8 cellular contexts compared by ENCODE assay signal in genomic region chr1:235952950-235953615, GRCh38.
DNase-seq lines count a peak whose midpoint lies in the region; ATAC-seq and TF ChIP-seq lines count a peak whose summit lies in the region.

No MANE protein-coding gene starts in this region.

- peaks cover 38% of the 10 kb centered on the region for H3K4me1 Mint-ChIP-seq in activated T-cell treated with anti-CD3 and anti-CD28 coated beads, Interleukin-2, amount 50 U/mL, for 24 hours (ENCODE audit: low read depth)
- H3K4me1 Mint-ChIP-seq in stimulated activated memory B cell treated with anti-CD40 and anti-IgM and Interleukin-4, amounts not matched to agents 10 μg/mL and 1 μg/mL and 100 μg/mL, for 72 hours: peaks cover 76% of the 10 kb centered on the region
- H3K4me1 Mint-ChIP-seq in type B pancreatic cell (ENCODE audit: unreplicated experiment): peaks cover 7% of the 10 kb centered on the region

- H3K27me3 Mint-ChIP-seq in activated T-cell treated with anti-CD3 and anti-CD28 coated beads, Interleukin-2, amount 50 U/mL, for 24 hours: no peaks in the 10 kb centered on the region
- no peaks in the 10 kb centered on the region for H3K27me3 Mint-ChIP-seq in stimulated activated memory B cell treated with anti-CD40 and anti-IgM and Interleukin-4, amounts not matched to agents 10 μg/mL and 1 μg/mL and 100 μg/mL, for 72 hours
- peaks cover 3% of the 10 kb centered on the region for H3K27me3 Mint-ChIP-seq in type B pancreatic cell

- H3K27ac ChIP-seq in right cardiac atrium (ENCODE audit: low read length): no peak overlapping the region

- H3K4me1 ChIP-seq in right cardiac atrium (ENCODE audit: control insufficient read depth, insufficient read depth, low read length): no peaks in the 10 kb centered on the region

- TF ChIP-seq CTCF in type B pancreatic cell (conservative IDR thresholded peaks at IDR 0.05): no peak

- intact Hi-C loops in right cardiac atrium (cut with DNase I): no loop called here

- no peak for DNase-seq in activated T-cell treated with anti-CD3 and anti-CD28 coated beads, Interleukin-2, amount 50 U/mL, for 24 hours
- DNase-seq in activated T-cell treated with anti-CD3 and anti-CD28 coated beads, Interleukin-2, amount 50 U/mL, for 48 hours: no peak
- peak in 1 of 2 donors; percentile 42 for DNase-seq in activated naive CD4-positive, alpha-beta T cell treated with anti-CD3 and anti-CD28 coated beads, Interleukin-2, amount 50 U/mL, for 72 hours (ENCODE audit: low spot score in 2 of 2)
- no peak for DNase-seq in GOT3 (lab: John Stamatoyannopoulos, UW)
- no peak for DNase-seq in type B pancreatic cell (ENCODE audit: extremely low spot score, unreplicated experiment)
- no peak for DNase-seq in right cardiac atrium

- no peaks in the 10 kb centered on the region for H3K9me3 Mint-ChIP-seq in activated T-cell treated with anti-CD3 and anti-CD28 coated beads, Interleukin-2, amount 50 U/mL, for 24 hours
- peaks cover 0 to 5% of the 10 kb centered on the region in 2 donors for H3K9me3 Mint-ChIP-seq in activated naive CD4-positive, alpha-beta T cell treated with anti-CD3 and anti-CD28 coated beads, Interleukin-2, amount 50 U/mL, for 72 hours
- no peaks in the 10 kb centered on the region for H3K9me3 Mint-ChIP-seq in stimulated activated memory B cell treated with anti-CD40 and anti-IgM and Interleukin-4, amounts not matched to agents 10 μg/mL and 1 μg/mL and 100 μg/mL, for 72 hours
- peaks cover 4% of the 10 kb centered on the region for H3K9me3 Mint-ChIP-seq in type B pancreatic cell

- peak overlapping the region; percentile 19 for H3K27ac Mint-ChIP-seq in activated T-cell treated with anti-CD3 and anti-CD28 coated beads, Interleukin-2, amount 50 U/mL, for 24 hours
- H3K27ac Mint-ChIP-seq in activated naive CD4-positive, alpha-beta T cell treated with anti-CD3 and anti-CD28 coated beads, Interleukin-2, amount 50 U/mL, for 72 hours: peak overlapping the region in 1 of 2 donors; percentile 54
- H3K27ac Mint-ChIP-seq in stimulated activated memory B cell treated with anti-CD40 and anti-IgM and Interleukin-4, amounts not matched to agents 10 μg/mL and 1 μg/mL and 100 μg/mL, for 72 hours: peak overlapping the region; percentile 64
- H3K27ac Mint-ChIP-seq in type B pancreatic cell: no peak overlapping the region

- H3K27me3 ChIP-seq in right cardiac atrium (ENCODE audit: control insufficient read depth, insufficient read depth): no peaks in the 10 kb centered on the region

- H3K4me3 Mint-ChIP-seq in activated T-cell treated with anti-CD3 and anti-CD28 coated beads, Interleukin-2, amount 50 U/mL, for 24 hours: no peak overlapping the region
- no peak overlapping the region for H3K4me3 Mint-ChIP-seq in stimulated activated memory B cell treated with anti-CD40 and anti-IgM and Interleukin-4, amounts not matched to agents 10 μg/mL and 1 μg/mL and 100 μg/mL, for 72 hours
- no peak overlapping the region for H3K4me3 Mint-ChIP-seq in type B pancreatic cell

- 81% methylated on average over 4 of the region's 4 CpGs for WGBS in right cardiac atrium

- H3K4me3 ChIP-seq in right cardiac atrium (ENCODE audit: low read length): no peak overlapping the region

- ATAC-seq in HG03066 (IDR thresholded peaks at IDR 0.05; ENCODE audit: low read depth, unreplicated experiment) (peak; percentile 33), right cardiac atrium (no peak)
- peak; percentile 97 for ATAC-seq in activated naive CD4-positive, alpha-beta T cell treated with anti-CD3 and anti-CD28 coated beads, Interleukin-2, amount 50 U/mL, for 72 hours
- ATAC-seq in stimulated activated memory B cell treated with anti-CD40 and anti-IgM and Interleukin-4, amounts not matched to agents 10 μg/mL and 1 μg/mL and 100 μg/mL, for 72 hours: peak; percentile 31

- H3K36me3 Mint-ChIP-seq in activated T-cell treated with anti-CD3 and anti-CD28 coated beads, Interleukin-2, amount 50 U/mL, for 24 hours (ENCODE audit: low read depth): no peaks in the 10 kb centered on the region
- H3K36me3 Mint-ChIP-seq in activated naive CD4-positive, alpha-beta T cell treated with anti-CD3 and anti-CD28 coated beads, Interleukin-2, amount 50 U/mL, for 72 hours: no peaks in the 10 kb centered on the region
- no peaks in the 10 kb centered on the region for H3K36me3 Mint-ChIP-seq in stimulated activated memory B cell treated with anti-CD40 and anti-IgM and Interleukin-4, amounts not matched to agents 10 μg/mL and 1 μg/mL and 100 μg/mL, for 72 hours
- no peaks in the 10 kb centered on the region for H3K36me3 Mint-ChIP-seq in type B pancreatic cell

- no peaks in the 10 kb centered on the region for H3K9me3 ChIP-seq in right cardiac atrium (ENCODE audit: control insufficient read depth, low read length)

Comparison
In these comparisons a context has a peak if more than half of its experiments do, and no peak if none do; other contexts are left out.
1. ATAC-seq: peak in HG03066 (single experiment), activated naive CD4-positive, alpha-beta T cell treated with anti-CD3 and anti-CD28 coated beads, Interleukin-2, amount 50 U/mL, for 72 hours (2 of 2) and stimulated activated memory B cell treated with anti-CD40 and anti-IgM and Interleukin-4, amounts not matched to agents 10 μg/mL and 1 μg/mL and 100 μg/mL, for 72 hours (single experiment); none in right cardiac atrium (0 of 2).